ENCODE assay signal across 18 cellular contexts in genomic region chr22:47605441-47605840, GRCh38.
DNase-seq lines count a peak whose midpoint lies in the region; ATAC-seq and TF ChIP-seq lines count a peak whose summit lies in the region.
"Had no signal": no experiment of that assay in that cellular context is flagged by ENCODE, and none has a peak within 500 bp of the region (broad histone marks: within the 10 kb centered on the region; RNA-seq: fewer than 3 reads in every experiment).

No MANE protein-coding gene starts in this region.

- no peaks in the 10 kb centered on the region for H3K79me2 ChIP-seq in GM23248 (ENCODE audit: insufficient read depth)

- H3K4me3 ChIP-seq in heart right ventricle: no peak overlapping the region
- no peak overlapping the region for H3K4me3 ChIP-seq in upper lobe of right lung
- no peak overlapping the region for H3K4me3 ChIP-seq in GM23248

- no peaks in the 10 kb centered on the region for H3K36me3 Mint-ChIP-seq in neural crest cell (ENCODE audit: low read depth)

- no peaks in the 10 kb centered on the region for H4K20me1 ChIP-seq in GM23248 (ENCODE audit: insufficient read depth)

- H3K9ac ChIP-seq in GM23248: no peak overlapping the region

- no peaks in the 10 kb centered on the region for H3K9me2 ChIP-seq in GM23248 (ENCODE audit: insufficient read depth)

- no peaks in the 10 kb centered on the region for H3K9me3 Mint-ChIP-seq in neural crest cell

- H3K36me3 ChIP-seq in heart right ventricle (no peaks in the 10 kb centered on the region), upper lobe of right lung (no peaks in the 10 kb centered on the region), GM23248 (ENCODE audit: low read depth) (no peaks in the 10 kb centered on the region)

- H3K27me3 ChIP-seq in heart right ventricle (peaks cover 0 to 45% (median 19%) of the 10 kb centered on the region in 7 donors), upper lobe of right lung (no peaks in the 10 kb centered on the region), GM23248 (replicated peaks; ENCODE audit: insufficient read depth) (no peaks in the 10 kb centered on the region)

- ATAC-seq in heart right ventricle: no peak
- ATAC-seq in upper lobe of right lung: no peak
- no peak for ATAC-seq in GM19452 (IDR thresholded peaks at IDR 0.05; ENCODE audit: unreplicated experiment)
- ATAC-seq: PC-3, Right ventricle myocardium inferior had no signal

- H3K4me2 ChIP-seq in GM23248 (ENCODE audit: unreplicated experiment): no peak overlapping the region

- H3K4me1 ChIP-seq in heart right ventricle (no peaks in the 10 kb centered on the region), upper lobe of right lung (no peaks in the 10 kb centered on the region), GM23248 (ENCODE audit: insufficient read depth) (no peaks in the 10 kb centered on the region)

- H3K4me3 Mint-ChIP-seq in neural crest cell: no peak overlapping the region
- H3K4me3 Mint-ChIP-seq: HFFc6 had no signal

- no peak for TF ChIP-seq CTCF in heart right ventricle (IDR thresholded peaks at IDR 0.05)
- TF ChIP-seq CTCF in neural crest cell (conservative IDR thresholded peaks at IDR 0.05): no peak
- no peak for TF ChIP-seq CTCF in upper lobe of right lung (IDR thresholded peaks at IDR 0.05)

- H3K27ac Mint-ChIP-seq in neural crest cell (ENCODE audit: unreplicated experiment): peak overlapping the region; percentile 93
- H3K27ac Mint-ChIP-seq: HFFc6 had no signal

- peaks cover 14% of the 10 kb centered on the region for H3K27me3 Mint-ChIP-seq in neural crest cell (ENCODE audit: low read depth)

- intact Hi-C loops in cardiac septum (cut with DNase I) (no loop called here), heart right ventricle (cut with DNase I) (no loop called here), upper lobe of right lung (cut with DNase I) (no loop called here)

- H3F3A ChIP-seq in GM23248 (ENCODE audit: insufficient read depth): no peaks in the 10 kb centered on the region

- H3K27ac ChIP-seq in heart right ventricle: no peak overlapping the region
- no peak overlapping the region for H3K27ac ChIP-seq in upper lobe of right lung
- no peak overlapping the region for H3K27ac ChIP-seq in GM23248

- in situ Hi-C loops in GM23248 (cut with MboI): no loop called here

- DNase-seq in cardiac septum (ENCODE audit: low spot score) (peak; percentile 27), heart right ventricle (no peak), SK-N-DZ (ENCODE audit: low spot score) (peak; percentile 80), neural crest cell (ENCODE audit: low read depth, low spot score) (no peak), upper lobe of right lung (peak; percentile 29), GM23248 (no peak), NCI-H1092 (lab: John Stamatoyannopoulos, UW) (no peak)
- DNase-seq: Calu3, GOT3, HFFc6, MM.1S, NCI-H1105 treated with DMSO at 0.1 percent for 48 hours, NCI-H2029, NCI-H2171 treated with DMSO at 0.1 percent for 48 hours, NCI-H510A, PC-3 had no signal

- 74% methylated on average over 15 of the region's 15 CpGs for WGBS in heart right ventricle, 2 donors
- WGBS in GM23248 (ENCODE audit: low coverage in 1 of 2, low lambda C conversion rate in 2 of 2, missing lambda C conversion rate in 2 of 2), 2 experiments: 33 to 45% methylated on average over 15 of the region's 15 CpGs

- H3K4me1 Mint-ChIP-seq in neural crest cell: peaks cover 4% of the 10 kb centered on the region

- H3K9me3 ChIP-seq in heart right ventricle (peaks cover 0 to 13% (median 0%) of the 10 kb centered on the region in 11 donors), upper lobe of right lung (no peaks in the 10 kb centered on the region), GM23248 (ENCODE audit: low read depth) (no peaks in the 10 kb centered on the region)

- no peak overlapping the region for H2AFZ ChIP-seq in GM23248

Comparison
In these comparisons a context has a peak if more than half of its experiments do, and no peak if none do; other contexts are left out.
1. DNase-seq: peak in cardiac septum (single experiment), SK-N-DZ (single experiment) and upper lobe of right lung (single experiment); none in heart right ventricle (0 of 2), neural crest cell (single experiment), GM23248 (single experiment) and NCI-H1092 (single experiment).